8 cellular contexts compared by ENCODE assay signal in the genomic region with DNA sequence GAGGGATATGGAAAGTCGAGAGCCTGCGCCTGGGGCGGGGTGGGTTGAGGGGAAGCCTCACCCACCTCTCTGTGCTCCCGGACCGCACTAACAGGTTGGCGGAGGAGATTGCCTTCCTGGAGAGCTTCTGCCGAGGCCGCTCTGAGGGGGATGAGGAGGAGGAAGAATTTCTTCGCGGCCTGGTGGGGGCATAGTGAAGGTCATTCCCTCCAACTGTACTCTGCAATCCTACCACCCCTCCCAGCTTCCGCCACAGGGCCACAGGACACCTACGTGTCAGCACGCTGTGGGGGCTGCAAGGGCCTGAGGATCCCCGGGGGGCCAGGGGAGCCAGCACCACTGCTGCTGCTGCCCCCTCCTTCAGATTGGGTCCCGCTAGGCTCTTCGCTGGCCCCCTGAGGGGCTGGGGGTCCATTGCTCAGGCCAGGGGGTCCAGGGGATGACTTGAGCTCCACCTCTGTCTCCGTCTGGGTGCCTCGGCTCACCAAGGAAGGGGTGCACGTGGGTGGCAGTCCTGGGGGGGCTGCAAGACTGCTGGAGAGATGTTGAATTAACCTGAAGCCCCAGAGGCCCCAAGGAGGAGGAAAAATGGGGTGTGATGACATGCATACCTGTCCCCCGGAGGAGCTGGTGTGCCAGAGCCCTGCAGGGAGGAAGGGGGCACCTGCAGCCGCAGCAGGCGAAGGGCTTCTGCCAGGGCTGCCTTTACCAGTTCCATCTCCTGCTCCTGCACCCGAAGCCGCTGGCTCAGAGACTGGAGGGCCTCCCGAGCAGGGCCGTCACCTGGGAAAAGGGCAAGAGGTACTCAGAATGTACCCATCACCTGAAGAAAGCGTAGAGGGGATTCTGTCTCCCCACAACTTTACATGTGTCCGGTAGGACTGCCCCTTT. TPM values are rescaled to one million over a fixed set of nuclear protein-coding genes. Genes with fewer than 3 reads are reported as not detected.
DNase-seq lines count a peak whose midpoint lies in the region; ATAC-seq, FAIRE-seq and TF ChIP-seq lines count a peak whose summit lies in the region.

No MANE protein-coding gene starts in this region.

- H3F3A ChIP-seq in GM23338 (replicated peaks; ENCODE audit: low read depth), result peaks cover 20% of the 10 kb centered on the region

- H3K9me3 ChIP-seq in right cardiac atrium (ENCODE audit: control insufficient read depth, low read length) (no peaks in the 10 kb centered on the region), small intestine (ENCODE audit: control insufficient read depth, low read depth) (no peaks in the 10 kb centered on the region)

- FAIRE-seq in small intestine (lab: Jason Lieb, UNC), result no peak

- H3K4me1 Mint-ChIP-seq in GM23338 (peaks cover 49% of the 10 kb centered on the region), WTC11 (peaks cover 41% of the 10 kb centered on the region)

- no peak for DNase-seq in GM23338 (ENCODE audit: low spot score)
- DNase-seq in WTC11 (ENCODE audit: low spot score), result no peak
- DNase-seq in right cardiac atrium, result peak in 1 of 3 donors; percentile 66
- no peak for DNase-seq in small intestine
- DNase-seq in activated gamma-delta T cell treated with Interleukin-2 at 50 U/mL for 16 hours, result no peak
- no peak for DNase-seq in NCI-H1417 (lab: John Stamatoyannopoulos, UW)

- intact Hi-C loops in right cardiac atrium (cut with DNase I), result loop anchor here in 1 of 4 donors (5.0 kb wide), 1 partner anchor 81 kb away; no protein-coding TSS in a partner anchor

- H3K27ac Mint-ChIP-seq in GM23338 (no peak overlapping the region), WTC11 (no peak overlapping the region)

- POLR2A ChIA-PET in WTC11 (lab: Charles Lee), result interaction anchor here (0.9 to 3.7 kb wide), 5 partner anchors 9 to 77 kb away, joined by 3 to 21 read pairs (median 8); a partner anchor contains a TSS

- peaks cover 11% of the 10 kb centered on the region; the same call in 1 of the 2 replicates for H3K27me3 ChIP-seq in GM23338 (ENCODE audit: insufficient read depth)
- no peaks in the 10 kb centered on the region for H3K27me3 ChIP-seq in right cardiac atrium (ENCODE audit: control insufficient read depth, insufficient read depth)
- H3K27me3 ChIP-seq in small intestine (ENCODE audit: control insufficient read depth in 2 of 2, insufficient read depth in 2 of 2, low read length in 2 of 2), result no peaks in the 10 kb centered on the region

- H3K9me3 Mint-ChIP-seq in GM23338, result peaks cover 4% of the 10 kb centered on the region; the same call in 2 of the 3 replicates
- no peaks in the 10 kb centered on the region for H3K9me3 Mint-ChIP-seq in WTC11

- CTCF ChIA-PET in WTC11 (lab: Charles Lee), result interaction anchor here (0.6 to 3.7 kb wide), 30 partner anchors 9 to 250 kb away, joined by 3 to 51 read pairs (median 6); a partner anchor contains a TSS

- H3K36me3 Mint-ChIP-seq in GM23338 (ENCODE audit: low read depth), result peaks cover 7% of the 10 kb centered on the region; the same call in 2 of the 3 replicates
- no peaks in the 10 kb centered on the region for H3K36me3 Mint-ChIP-seq in WTC11

- H3K79me2 ChIP-seq in GM23338 (replicated peaks; ENCODE audit: insufficient read depth), result no peaks in the 10 kb centered on the region

- no peak for ATAC-seq in GM23338
- ATAC-seq in WTC11, result no peak
- ATAC-seq in right cardiac atrium, result no peak
- no peak for ATAC-seq in GM21447 (IDR thresholded peaks at IDR 0.05; ENCODE audit: unreplicated experiment)
- ATAC-seq in GM21619 (IDR thresholded peaks at IDR 0.05; ENCODE audit: unreplicated experiment), result no peak

- no peak for TF ChIP-seq CTCF in GM23338 (conservative IDR thresholded peaks at IDR 0.05; ENCODE audit: low read depth in 2 of 2)
- no peak for TF ChIP-seq CTCF in WTC11 (IDR thresholded peaks at IDR 0.05)

- peak overlapping the region; percentile 83 for H3K4me3 ChIP-seq in GM23338
- peak overlapping the region; percentile 87 for H3K4me3 ChIP-seq in right cardiac atrium (ENCODE audit: low read length)
- peak overlapping the region; percentile 62 to 78 for H3K4me3 ChIP-seq in small intestine (ENCODE audit: low read depth in 1 of 2, low read length in 2 of 2)

- H3K4me1 ChIP-seq in GM23338 (ENCODE audit: insufficient read depth) (peaks cover 8% of the 10 kb centered on the region; the same call in 1 of the 2 replicates), right cardiac atrium (ENCODE audit: control insufficient read depth, insufficient read depth, low read length) (no peaks in the 10 kb centered on the region), small intestine (ENCODE audit: control insufficient read depth in 2 of 2, insufficient read depth in 1 of 2, low read depth in 1 of 2, low read length in 1 of 2) (peaks cover 0 to 8% of the 10 kb centered on the region in 2 donors)

- peak overlapping the region; percentile 98; the same call in 1 of the 2 replicates for H2AFZ ChIP-seq in GM23338

- no peak overlapping the region for H3K27ac ChIP-seq in GM23338 (ENCODE audit: low read depth)
- H3K27ac ChIP-seq in right cardiac atrium (ENCODE audit: low read length), result peak overlapping the region; percentile 13
- peak overlapping the region; percentile 74 for H3K27ac ChIP-seq in small intestine (ENCODE audit: low read depth in 1 of 2, low read length in 1 of 2)

- H4K20me1 ChIP-seq in GM23338 (replicated peaks; ENCODE audit: insufficient read depth), result no peaks in the 10 kb centered on the region

- H3K36me3 ChIP-seq in GM23338 (ENCODE audit: insufficient read depth) (no peaks in the 10 kb centered on the region), small intestine (ENCODE audit: control insufficient read depth in 2 of 2, insufficient read depth in 2 of 2, low read length in 2 of 2) (peaks cover 0 to 5% of the 10 kb centered on the region in 2 donors)

- peak overlapping the region; percentile 96 for H3K4me2 ChIP-seq in GM23338

- H3K4me3 Mint-ChIP-seq in GM23338 (peak overlapping the region; percentile 85), WTC11 (peak overlapping the region; percentile 95)

- peaks cover 25% of the 10 kb centered on the region for H3K27me3 Mint-ChIP-seq in GM23338 (ENCODE audit: insufficient read depth, low read depth, poor library complexity)
- H3K27me3 Mint-ChIP-seq in WTC11 (ENCODE audit: low read depth), result peaks cover 9% of the 10 kb centered on the region; the same call in 1 of the 2 replicates

- no peaks in the 10 kb centered on the region for H3K9me2 ChIP-seq in GM23338 (ENCODE audit: insufficient read depth)

- WGBS in right cardiac atrium, result 67% methylated on average over 28 of the region's 28 CpGs
- 70 to 72% (median 72%) methylated on average over 28 of the region's 28 CpGs for WGBS in small intestine, 3 donors

TF ChIP-seq in WTC11, 78 proteins besides CTCF, POLR2A, EP300 and RAD21 (continues in another document):
- TF ChIP-seq ZNF416 (CRISPR knock-in tag; IDR thresholded peaks at IDR 0.05) (no peak), ZNF121 (CRISPR knock-in tag; IDR thresholded peaks at IDR 0.05) (no peak)

RNA-seq across cellular contexts. Expression of a gene that starts 1.5 kb away (rescaled TPM):
- 17.1 and 19.3 TPM in 2 replicates for total RNA-seq in GM23338 (2014; rRNA removed; shearing (Covaris generic))
- polyA plus RNA-seq in GM23338 (2016; fragmentation: Nextera tagmentation; extraction: Ambion mirVana), result 15.4 and 15.5 TPM in 2 replicates
- 45.5 to 54.7 TPM (median 51.1 TPM) in 3 replicates for total RNA-seq in WTC11 (2021)
- total RNA-seq in right cardiac atrium, result 10 to 100 TPM; 23.5 to 33.3 (median 26.7) TPM
- polyA plus RNA-seq in right cardiac atrium, result 23.9 TPM
- 10 to 100 TPM; 28.8 to 46.2 (median 42.3) TPM for polyA plus RNA-seq in small intestine

RNA-seq across cellular contexts. Expression of a gene that starts 2.0 kb away (rescaled TPM):
- 0.24 TPM in 1 of 2 replicates, not detected in the other for total RNA-seq in GM23338 (2014; rRNA removed; shearing (Covaris generic))
- 0.65 and 0.89 TPM in 2 replicates for polyA plus RNA-seq in GM23338 (2016; fragmentation: Nextera tagmentation; extraction: Ambion mirVana)
- total RNA-seq in WTC11 (2021), result 0.78 to 1.6 TPM (median 0.94 TPM) in 3 replicates
- total RNA-seq in right cardiac atrium, result 1 to 10 TPM; 6.1 to 7.9 (median 6.6) TPM
- polyA plus RNA-seq in right cardiac atrium, result 7.9 TPM
- polyA plus RNA-seq in small intestine, result 1 to 10 TPM in 2 of 3 donors, under 1 TPM in 1; 0.54 to 8.4 (median 3.8) TPM

RNA-seq across cellular contexts. Expression of a gene that starts 9.4 kb away (rescaled TPM):
- 93.6 and 102 TPM in 2 replicates for total RNA-seq in GM23338 (2014; rRNA removed; shearing (Covaris generic))
- polyA plus RNA-seq in GM23338 (2016; fragmentation: Nextera tagmentation; extraction: Ambion mirVana) (22.1 and 22.9 TPM in 2 replicates), right cardiac atrium (24.1 TPM), small intestine (10 to 100 TPM; 40.5 to 64.7 (median 40.9) TPM)
- total RNA-seq in WTC11 (2021) (101 to 115 TPM (median 103 TPM) in 3 replicates), right cardiac atrium (10 to 100 TPM; 34.8 to 47.6 (median 38.3) TPM)

RNA-seq across cellular contexts. Expression of a gene that starts 10.7 kb away (rescaled TPM):
- total RNA-seq in GM23338 (2014; rRNA removed; shearing (Covaris generic)), result 18.4 and 21.1 TPM in 2 replicates
- 16.4 and 16.6 TPM in 2 replicates for polyA plus RNA-seq in GM23338 (2016; fragmentation: Nextera tagmentation; extraction: Ambion mirVana)
- 41.2 to 43.9 TPM (median 43.3 TPM) in 3 replicates for total RNA-seq in WTC11 (2021)
- total RNA-seq in right cardiac atrium, result 10 to 100 TPM; 10.7 to 23.1 (median 16.7) TPM
- polyA plus RNA-seq in right cardiac atrium, result 18.7 TPM
- 10 to 100 TPM; 16.3 to 39.3 (median 21.1) TPM for polyA plus RNA-seq in small intestine

RNA-seq across cellular contexts. Expression of a gene that starts 19.7 kb away (rescaled TPM):
- 15.2 and 22.2 TPM in 2 replicates for total RNA-seq in GM23338 (2014; rRNA removed; shearing (Covaris generic))
- 12.8 and 14.0 TPM in 2 replicates for polyA plus RNA-seq in GM23338 (2016; fragmentation: Nextera tagmentation; extraction: Ambion mirVana)
- total RNA-seq in WTC11 (2021), result 35.3 to 40.0 TPM (median 37.3 TPM) in 3 replicates
- 10 to 100 TPM in 3 of 4 donors, 1 to 10 TPM in 1; 8.0 to 15.3 (median 11.5) TPM for total RNA-seq in right cardiac atrium
- 10.7 TPM for polyA plus RNA-seq in right cardiac atrium
- 10 to 100 TPM in 2 of 3 donors, 1 to 10 TPM in 1; 7.8 to 20.1 (median 13.7) TPM for polyA plus RNA-seq in small intestine
